Comparison of ENCODE assay signal across 22 cellular contexts in the genomic region with DNA sequence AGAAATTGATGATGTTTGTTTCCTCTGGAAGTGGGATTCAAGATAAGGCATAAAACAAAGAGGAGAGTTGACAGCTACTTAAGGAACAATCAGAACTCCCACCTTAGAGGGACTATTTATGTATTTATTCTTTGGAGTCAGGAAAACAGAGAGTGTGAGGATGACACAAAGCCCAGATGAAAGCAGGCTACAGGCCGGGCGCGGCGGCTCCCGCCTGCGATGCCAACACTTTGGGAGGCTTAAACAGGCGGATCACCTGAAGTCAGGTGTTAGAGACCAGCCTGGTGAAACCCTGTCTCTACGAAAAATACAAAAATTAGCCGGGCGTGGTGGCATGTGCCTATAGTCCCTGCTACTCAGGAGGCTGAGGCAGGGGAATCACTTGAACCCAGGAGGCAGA.
"Had no signal": no experiment of that assay in that cellular context is flagged by ENCODE, and none has a peak within 500 bp of the region (broad histone marks: within the 10 kb centered on the region; RNA-seq: fewer than 3 reads in every experiment).

No MANE protein-coding gene starts in this region.

- DNase-seq: colonic mucosa; cortex of kidney; dermis blood vessel endothelial cell; dorsolateral prefrontal cortex; effector CD4-positive, alpha-beta T cell; effector CD8-positive, alpha-beta T cell; effector memory CD4-positive, alpha-beta T cell; effector memory CD8-positive, alpha-beta T cell; erythroblast; esophagus squamous epithelium; foreskin melanocyte; gastrocnemius medialis; glutamatergic neuron; head of caudate nucleus; heart left ventricle; heart right ventricle had no signal

- H3K36me3 ChIP-seq: colonic mucosa, esophagus squamous epithelium, gastrocnemius medialis had no signal

- H3K27me3 ChIP-seq: colonic mucosa, dorsolateral prefrontal cortex, esophagus muscularis mucosa, esophagus squamous epithelium, foreskin keratinocyte, gastrocnemius medialis, gastroesophageal sphincter, heart left ventricle, heart right ventricle had no signal

- ATAC-seq: effector memory CD8-positive, alpha-beta T cell; foreskin keratinocyte; gastrocnemius medialis; gastroesophageal sphincter; heart left ventricle; heart right ventricle had no signal

- H3K9me3 Mint-ChIP-seq: dendritic cell treated with granulocyte-macrophage colony-stimulating factor and Interleukin-4, amounts not matched to agents 40 ng/mL and 50 ng/mL, for 4 days; effector memory CD8-positive, alpha-beta T cell had no signal

- H3K9me3 ChIP-seq: colonic mucosa, esophagus muscularis mucosa, esophagus squamous epithelium, gastrocnemius medialis had no signal

- H3K4me3 ChIP-seq: colonic mucosa, coronary artery, dorsolateral prefrontal cortex, esophagus muscularis mucosa, esophagus squamous epithelium, gastrocnemius medialis, gastroesophageal sphincter, heart left ventricle, heart right ventricle had no signal

- H3K27me3 Mint-ChIP-seq: dendritic cell treated with granulocyte-macrophage colony-stimulating factor and Interleukin-4, amounts not matched to agents 40 ng/mL and 50 ng/mL, for 4 days; effector memory CD8-positive, alpha-beta T cell had no signal

- H3K4me1 ChIP-seq: colonic mucosa, esophagus squamous epithelium, foreskin keratinocyte had no signal

- H3K27ac ChIP-seq: colonic mucosa, coronary artery, dorsolateral prefrontal cortex, epithelial cell of prostate, esophagus muscularis mucosa, esophagus squamous epithelium, foreskin keratinocyte, gastrocnemius medialis, gastroesophageal sphincter, heart left ventricle, heart right ventricle had no signal

- H3K4me3 Mint-ChIP-seq: dendritic cell treated with granulocyte-macrophage colony-stimulating factor and Interleukin-4, amounts not matched to agents 40 ng/mL and 50 ng/mL, for 4 days; effector memory CD8-positive, alpha-beta T cell had no signal

- H3K27ac Mint-ChIP-seq: dendritic cell treated with granulocyte-macrophage colony-stimulating factor and Interleukin-4, amounts not matched to agents 40 ng/mL and 50 ng/mL, for 4 days; effector memory CD8-positive, alpha-beta T cell had no signal
